ENCODE assay signal across 1 cellular context in genomic region chr2:118969734-118970395, GRCh38.
TF ChIP-seq lines count a peak whose summit lies in the region.

No MANE protein-coding gene starts in this region.

TF ChIP-seq in WTC11, 78 proteins besides CTCF, POLR2A, EP300 and RAD21 (continued from another document):
- TF ChIP-seq ARID4B (CRISPR knock-in tag; IDR thresholded peaks at IDR 0.05; ENCODE audit: borderline replicate concordance), result no peak
